ENCODE assay signal across 1 cellular context in genomic region chr17:50046179-50046578, GRCh38.
TF ChIP-seq lines count a peak whose summit lies in the region.

No MANE protein-coding gene starts in this region.

TF ChIP-seq in H1, 55 proteins besides CTCF, POLR2A, EP300 and RAD21:
- TF ChIP-seq RFX5 (IDR thresholded peaks at IDR 0.05; ENCODE audit: borderline replicate concordance, low read depth, low read length) = no peak
- no peak for TF ChIP-seq SIN3A (conservative IDR thresholded peaks at IDR 0.05 in 1 of 2, IDR thresholded peaks at IDR 0.05 in 1 of 2; ENCODE audit: low read depth in 1 of 2, low read length in 2 of 2)
TF ChIP-seq in H1: peak in this region for 0.
